11 cellular contexts compared by ENCODE assay signal in genomic region chr13:49998714-49999624, GRCh38. TPM values are rescaled to one million over a fixed set of nuclear protein-coding genes. Genes with fewer than 3 reads are reported as not detected.
DNase-seq lines count a peak whose midpoint lies in the region; ATAC-seq and TF ChIP-seq lines count a peak whose summit lies in the region.
"Had no signal": no experiment of that assay in that cellular context is flagged by ENCODE, and none has a peak within 500 bp of the region (broad histone marks: within the 10 kb centered on the region; RNA-seq: fewer than 3 reads in every experiment).

No MANE protein-coding gene starts in this region.

- no peaks in the 10 kb centered on the region for H3K9me3 ChIP-seq in ascending aorta

- peak overlapping the region; percentile 83 to 99 for H3K4me3 ChIP-seq in ascending aorta

- TF ChIP-seq CTCF in natural killer cell (IDR thresholded peaks at IDR 0.05) = no peak
- no peak for TF ChIP-seq CTCF in ascending aorta (IDR thresholded peaks at IDR 0.05)

- H3K36me3 ChIP-seq in ascending aorta = peaks cover 3 to 14% of the 10 kb centered on the region in 2 donors

- H3K27ac ChIP-seq in ascending aorta = peak overlapping the region; percentile 99 to 100

- H3K4me1 ChIP-seq in ascending aorta = peaks cover 13 to 49% of the 10 kb centered on the region in 2 donors

- H3K27me3 Mint-ChIP-seq in natural killer cell treated with Interleukin-12 subunit alpha and Interleukin-12 subunit beta and Interleukin-15 and Interleukin-18, amount 100 ng/mL, for 72 hours = no peaks in the 10 kb centered on the region
- H3K27me3 Mint-ChIP-seq in natural killer cell (ENCODE audit: low read depth in 2 of 2) (no peaks in the 10 kb centered on the region), memory B cell (no peaks in the 10 kb centered on the region)

- H3K27ac Mint-ChIP-seq in natural killer cell treated with Interleukin-12 subunit alpha and Interleukin-12 subunit beta and Interleukin-15 and Interleukin-18, amount 100 ng/mL, for 72 hours = peak overlapping the region; percentile 77 to 95
- H3K27ac Mint-ChIP-seq in natural killer cell (peak overlapping the region in 1 of 2 donors; percentile 80), memory B cell (peak overlapping the region; percentile 71)

- DNase-seq in natural killer cell treated with Interleukin-12 subunit alpha and Interleukin-12 subunit beta and Interleukin-15 and Interleukin-18, amount 100 ng/mL, for 72 hours (ENCODE audit: low spot score) = no peak
- DNase-seq in natural killer cell (no peak), ascending aorta (ENCODE audit: low spot score in 2 of 2) (no peak), memory B cell (ENCODE audit: low spot score in 2 of 2) (no peak), NCI-H226 (no peak), UCSD-AML1 (lab: John Stamatoyannopoulos, UW; ENCODE audit: unreplicated experiment) (no peak)
- DNase-seq: HCEC 1CT, NCI-H1436, WERI-Rb-1 had no signal

- intact Hi-C loops in natural killer cell (cut with micrococcal nuclease) (loop anchor here (5.0 kb wide), 5 partner anchors 62 to 913 kb away; partner anchors contain the start of gene SPRYD7), ascending aorta (cut with DNase I) (loop anchor here (5.0 kb wide), 2 partner anchors 413 to 533 kb away; no protein-coding TSS in a partner anchor)

- H3K36me3 Mint-ChIP-seq in natural killer cell treated with Interleukin-12 subunit alpha and Interleukin-12 subunit beta and Interleukin-15 and Interleukin-18, amount 100 ng/mL, for 72 hours = peaks cover 12% of the 10 kb centered on the region
- H3K36me3 Mint-ChIP-seq in natural killer cell = no peaks in the 10 kb centered on the region
- peaks cover 14% of the 10 kb centered on the region for H3K36me3 Mint-ChIP-seq in memory B cell

- H3K4me1 Mint-ChIP-seq in natural killer cell treated with Interleukin-12 subunit alpha and Interleukin-12 subunit beta and Interleukin-15 and Interleukin-18, amount 100 ng/mL, for 72 hours (ENCODE audit: low read depth in 2 of 2) = peaks cover 24 to 30% of the 10 kb centered on the region in 2 donors
- H3K4me1 Mint-ChIP-seq in natural killer cell (peaks cover 18 to 43% of the 10 kb centered on the region in 2 donors), memory B cell (peaks cover 22% of the 10 kb centered on the region)

- ATAC-seq in natural killer cell treated with Interleukin-12 subunit alpha and Interleukin-12 subunit beta and Interleukin-15 and Interleukin-18, amount 100 ng/mL, for 72 hours = no peak
- no peak for ATAC-seq in natural killer cell
- no peak for ATAC-seq in memory B cell (ENCODE audit: low read depth)
- ATAC-seq in GM18861 (IDR thresholded peaks at IDR 0.05; ENCODE audit: unreplicated experiment) = no peak
- ATAC-seq in GM21390 (IDR thresholded peaks at IDR 0.05; ENCODE audit: unreplicated experiment) = no peak

- H3K4me3 Mint-ChIP-seq in natural killer cell treated with Interleukin-12 subunit alpha and Interleukin-12 subunit beta and Interleukin-15 and Interleukin-18, amount 100 ng/mL, for 72 hours = peak overlapping the region; percentile 91
- H3K4me3 Mint-ChIP-seq in natural killer cell (no peak overlapping the region), memory B cell (peak overlapping the region; percentile 77)

- no peaks in the 10 kb centered on the region for H3K9me3 Mint-ChIP-seq in natural killer cell treated with Interleukin-12 subunit alpha and Interleukin-12 subunit beta and Interleukin-15 and Interleukin-18, amount 100 ng/mL, for 72 hours
- H3K9me3 Mint-ChIP-seq in natural killer cell (no peaks in the 10 kb centered on the region), memory B cell (no peaks in the 10 kb centered on the region)

- no peaks in the 10 kb centered on the region for H3K27me3 ChIP-seq in ascending aorta

RNA-seq across cellular contexts. Expression of gene TRIM13, which starts 2.1 kb away (rescaled TPM):
- total RNA-seq in natural killer cell treated with Interleukin-12 subunit alpha and Interleukin-12 subunit beta and Interleukin-15 and Interleukin-18, amount 100 ng/mL, for 72 hours = 10 to 100 TPM; 13.8 to 15.9 TPM
- total RNA-seq in natural killer cell (10 to 100 TPM; 18.9 to 22.1 (median 20.6) TPM), ascending aorta (13.4 TPM)

RNA-seq across cellular contexts. Expression of gene KCNRG, which starts 16.3 kb away (rescaled TPM):
- total RNA-seq in natural killer cell treated with Interleukin-12 subunit alpha and Interleukin-12 subunit beta and Interleukin-15 and Interleukin-18, amount 100 ng/mL, for 72 hours = under 1 TPM in 1 of 2 donors, not detected in 1; 0.67 TPM
- 1 to 10 TPM in 1 of 3 donors, under 1 TPM in 2; 0.43 to 1.0 (median 0.61) TPM for total RNA-seq in natural killer cell
- 3.3 TPM for total RNA-seq in ascending aorta
